Comparison of ENCODE assay signal across 21 cellular contexts in the genomic region with DNA sequence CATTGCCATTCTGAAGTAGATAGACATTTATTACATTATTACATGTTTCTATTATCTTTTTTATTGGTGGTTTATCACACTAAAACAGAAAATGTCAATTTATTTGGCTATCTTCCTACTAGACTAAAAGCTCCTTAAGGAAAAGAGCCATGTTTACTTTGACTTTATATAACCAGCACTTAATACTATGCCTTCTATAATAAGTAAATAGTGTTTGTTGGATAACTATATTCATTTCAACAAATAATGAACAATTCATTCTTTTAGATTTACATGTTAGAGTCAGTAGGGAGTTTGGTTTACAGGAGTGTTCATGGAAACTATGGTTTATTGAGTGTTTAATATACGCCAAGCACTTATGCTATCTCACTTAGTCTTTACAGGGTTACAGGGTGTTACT. TPM values are rescaled to one million over a fixed set of nuclear protein-coding genes. Genes with fewer than 3 reads are reported as not detected.
DNase-seq lines count a peak whose midpoint lies in the region; ATAC-seq, FAIRE-seq and TF ChIP-seq lines count a peak whose summit lies in the region.
"Had no signal": no experiment of that assay in that cellular context is flagged by ENCODE, and none has a peak within 500 bp of the region (broad histone marks: within the 10 kb centered on the region; RNA-seq: fewer than 3 reads in every experiment).

No MANE protein-coding gene starts in this region.

- in situ Hi-C loops in GM13976 (cut with MboI; ENCODE audit: low sequenced_read_pairs, unreplicated experiment), result loop anchor here (25.0 kb wide), 1 partner anchor 540 kb away; no protein-coding TSS in a partner anchor

- no peaks in the 10 kb centered on the region for H3K27me3 ChIP-seq in Loucy (ENCODE audit: insufficient read depth, low read length, poor library complexity, severe bottlenecking)

- H3K4me3 Mint-ChIP-seq in WTC11, result no peak overlapping the region
- H3K4me3 Mint-ChIP-seq: GM23338, H9, HFFc6 had no signal

- no peak overlapping the region for H3K27ac Mint-ChIP-seq in WTC11
- H3K27ac Mint-ChIP-seq: CD4-positive, alpha-beta memory T cell; GM23338; H9; HFFc6 had no signal

- no peak overlapping the region for H2AFZ ChIP-seq in Loucy (ENCODE audit: low read length)
- H2AFZ ChIP-seq: GM23338 had no signal

- H3K36me3 Mint-ChIP-seq in WTC11, result no peaks in the 10 kb centered on the region

- H3K9me3 ChIP-seq in Loucy (ENCODE audit: insufficient read depth, low read depth, low read length), result no peaks in the 10 kb centered on the region

- no peaks in the 10 kb centered on the region for H3K36me3 ChIP-seq in Loucy (ENCODE audit: insufficient read depth, low read length)

- no peaks in the 10 kb centered on the region for H3K9me2 ChIP-seq in Loucy (replicated peaks; ENCODE audit: low read depth, low read length)

- no peaks in the 10 kb centered on the region for H3K27me3 Mint-ChIP-seq in WTC11 (ENCODE audit: low read depth)
- H3K27me3 Mint-ChIP-seq: CD4-positive, alpha-beta memory T cell had no signal

- no peaks in the 10 kb centered on the region for H3K9me3 Mint-ChIP-seq in WTC11
- H3K9me3 Mint-ChIP-seq: CD4-positive, alpha-beta memory T cell; GM23338; H9; HFFc6 had no signal

- H3K9ac ChIP-seq in Loucy (ENCODE audit: low read depth, low read length, poor library complexity, severe bottlenecking), result no peak overlapping the region

- no peak overlapping the region for H3K4me3 ChIP-seq in Loucy (ENCODE audit: low read length, poor library complexity, severe bottlenecking)
- H3K4me3 ChIP-seq: GM23338 had no signal

- FAIRE-seq in GM12891 (lab: Jason Lieb, UNC) (peak; percentile 9), colon (lab: Jason Lieb, UNC) (peak; percentile 62)
- FAIRE-seq: GM12892, GM19239 had no signal

- H3K4me1 Mint-ChIP-seq in WTC11, result 0 out of 2 replicates have a peak, but pooled peaks cover 3% of the 10 kb centered on the region
- H3K4me1 Mint-ChIP-seq: GM23338, H9 had no signal

- CTCF ChIA-PET in WTC11 (lab: Charles Lee), result interaction anchor here (1.0 kb wide), 1 partner anchor 12 kb away, joined by 3 read pairs; no protein-coding TSS in a partner anchor

- POLR2A ChIA-PET in WTC11 (lab: Charles Lee), result no interaction called here

- no peak for ATAC-seq in GM21515 (IDR thresholded peaks at IDR 0.05; ENCODE audit: unreplicated experiment)
- ATAC-seq in WTC11, result no peak
- no peak for ATAC-seq in HG03460 (IDR thresholded peaks at IDR 0.05; ENCODE audit: unreplicated experiment)
- ATAC-seq: GM23338, HCT116 had no signal

- no peak for TF ChIP-seq POLR2A in GM12891 (IDR thresholded peaks at IDR 0.05; ENCODE audit: low read depth, low read length)

- H3F3A ChIP-seq in Loucy (ENCODE audit: low read depth), result no peaks in the 10 kb centered on the region

- H3K79me2 ChIP-seq in Loucy (ENCODE audit: insufficient read depth, low read length), result peaks cover 16% of the 10 kb centered on the region

- peaks cover 5% of the 10 kb centered on the region for H4K20me1 ChIP-seq in Loucy (ENCODE audit: insufficient read depth, low read length, poor library complexity, severe bottlenecking)

- H3K4me1 ChIP-seq in Loucy (ENCODE audit: insufficient read depth, low read length, poor library complexity, severe bottlenecking), result peaks cover 12% of the 10 kb centered on the region

- peak overlapping the region; percentile 34 for H3K4me2 ChIP-seq in Loucy (ENCODE audit: low read depth, low read length, poor library complexity, severe bottlenecking)
- H3K4me2 ChIP-seq: GM23338 had no signal

- no peak for DNase-seq in GM12891 (ENCODE audit: insufficient read length, low spot score)
- no peak for DNase-seq in WTC11 (ENCODE audit: low spot score)
- DNase-seq in GM13976 (ENCODE audit: low spot score), result no peak
- DNase-seq: 8988T; C1 segment of cervical spinal cord; Calu3; CD4-positive, alpha-beta memory T cell; COR-L47; DMS53; DMS79 treated with DMSO at 0.1 percent for 48 hours; GF-D8; H9; HFFc6 had no signal

- TF ChIP-seq CTCF in Loucy (conservative IDR thresholded peaks at IDR 0.05; ENCODE audit: low read length) (no peak), WTC11 (IDR thresholded peaks at IDR 0.05) (no peak), GM13976 (IDR thresholded peaks at IDR 0.05; ENCODE audit: borderline replicate concordance, control extremely low read depth, extremely low read depth, insufficient read depth, missing control alignments) (no peak)

TF ChIP-seq in GM12891, 5 proteins besides CTCF, POLR2A, EP300 and RAD21:
- TF ChIP-seq POU2F2 (IDR thresholded peaks at IDR 0.05; ENCODE audit: low read depth, low read length) (no peak), POLR2AphosphoS5 (IDR thresholded peaks at IDR 0.05; ENCODE audit: low read depth, low read length) (no peak), TAF1 (IDR thresholded peaks at IDR 0.05; ENCODE audit: low read depth, low read length) (no peak), SPI1 (IDR thresholded peaks at IDR 0.05; ENCODE audit: low read depth, low read length) (no peak), PAX5 (IDR thresholded peaks at IDR 0.05; ENCODE audit: insufficient read depth, low read length, severe bottlenecking) (no peak)

TF ChIP-seq in WTC11, 78 proteins besides CTCF, POLR2A, EP300 and RAD21:
- no peak for TF ChIP-seq ATF1 (CRISPR knock-in tag; IDR thresholded peaks at IDR 0.05)
- TF ChIP-seq TCF7 (CRISPR knock-in tag; IDR thresholded peaks at IDR 0.05; ENCODE audit: low read depth), result no peak
- no peak for TF ChIP-seq PRRX2 (CRISPR knock-in tag; IDR thresholded peaks at IDR 0.05)
- TF ChIP-seq, protein P1, sequence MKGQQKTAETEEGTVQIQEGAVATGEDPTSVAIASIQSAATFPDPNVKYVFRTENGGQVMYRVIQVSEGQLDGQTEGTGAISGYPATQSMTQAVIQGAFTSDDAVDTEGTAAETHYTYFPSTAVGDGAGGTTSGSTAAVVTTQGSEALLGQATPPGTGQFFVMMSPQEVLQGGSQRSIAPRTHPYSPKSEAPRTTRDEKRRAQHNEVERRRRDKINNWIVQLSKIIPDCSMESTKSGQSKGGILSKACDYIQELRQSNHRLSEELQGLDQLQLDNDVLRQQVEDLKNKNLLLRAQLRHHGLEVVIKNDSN (CRISPR knock-in tag; IDR thresholded peaks at IDR 0.05), result no peak
- TF ChIP-seq ZNF121 (CRISPR knock-in tag; IDR thresholded peaks at IDR 0.05), result no peak
- TF ChIP-seq NR3C1 (CRISPR knock-in tag; conservative IDR thresholded peaks at IDR 0.05; ENCODE audit: low read depth), result no peak
- no peak for TF ChIP-seq GTF2I (CRISPR knock-in tag; conservative IDR thresholded peaks at IDR 0.05)
- TF ChIP-seq TEAD1 (CRISPR knock-in tag; IDR thresholded peaks at IDR 0.05), result no peak
- TF ChIP-seq ELF4 (CRISPR knock-in tag; IDR thresholded peaks at IDR 0.05; ENCODE audit: low read depth), result no peak
- no peak for TF ChIP-seq ZBTB21 (CRISPR knock-in tag; IDR thresholded peaks at IDR 0.05; ENCODE audit: borderline replicate concordance)
- TF ChIP-seq, protein P2, sequence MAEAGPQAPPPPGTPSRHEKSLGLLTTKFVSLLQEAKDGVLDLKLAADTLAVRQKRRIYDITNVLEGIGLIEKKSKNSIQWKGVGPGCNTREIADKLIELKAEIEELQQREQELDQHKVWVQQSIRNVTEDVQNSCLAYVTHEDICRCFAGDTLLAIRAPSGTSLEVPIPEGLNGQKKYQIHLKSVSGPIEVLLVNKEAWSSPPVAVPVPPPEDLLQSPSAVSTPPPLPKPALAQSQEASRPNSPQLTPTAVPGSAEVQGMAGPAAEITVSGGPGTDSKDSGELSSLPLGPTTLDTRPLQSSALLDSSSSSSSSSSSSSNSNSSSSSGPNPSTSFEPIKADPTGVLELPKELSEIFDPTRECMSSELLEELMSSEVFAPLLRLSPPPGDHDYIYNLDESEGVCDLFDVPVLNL (CRISPR knock-in tag; IDR thresholded peaks at IDR 0.05; ENCODE audit: borderline replicate concordance, low read depth), result no peak

RNA-seq across cellular contexts. Expression of a gene that starts 7.2 kb away (rescaled TPM):
- 13.9 TPM for polyA plus RNA-seq in GM12891 (2012; ENCODE audit: low read depth, missing spikeins)
- total RNA-seq in WTC11 (2021), result 47.3 to 67.6 TPM (median 47.8 TPM) in 3 replicates

RNA-seq across cellular contexts. Expression of a gene that starts 7.4 kb away (rescaled TPM):
- polyA plus RNA-seq in GM12891 (2012; ENCODE audit: low read depth, missing spikeins), result 4.0 TPM
- total RNA-seq in WTC11 (2021), result 5.7 to 7.0 TPM (median 6.7 TPM) in 3 replicates
